12 cellular contexts compared by ENCODE assay signal in the genomic region with DNA sequence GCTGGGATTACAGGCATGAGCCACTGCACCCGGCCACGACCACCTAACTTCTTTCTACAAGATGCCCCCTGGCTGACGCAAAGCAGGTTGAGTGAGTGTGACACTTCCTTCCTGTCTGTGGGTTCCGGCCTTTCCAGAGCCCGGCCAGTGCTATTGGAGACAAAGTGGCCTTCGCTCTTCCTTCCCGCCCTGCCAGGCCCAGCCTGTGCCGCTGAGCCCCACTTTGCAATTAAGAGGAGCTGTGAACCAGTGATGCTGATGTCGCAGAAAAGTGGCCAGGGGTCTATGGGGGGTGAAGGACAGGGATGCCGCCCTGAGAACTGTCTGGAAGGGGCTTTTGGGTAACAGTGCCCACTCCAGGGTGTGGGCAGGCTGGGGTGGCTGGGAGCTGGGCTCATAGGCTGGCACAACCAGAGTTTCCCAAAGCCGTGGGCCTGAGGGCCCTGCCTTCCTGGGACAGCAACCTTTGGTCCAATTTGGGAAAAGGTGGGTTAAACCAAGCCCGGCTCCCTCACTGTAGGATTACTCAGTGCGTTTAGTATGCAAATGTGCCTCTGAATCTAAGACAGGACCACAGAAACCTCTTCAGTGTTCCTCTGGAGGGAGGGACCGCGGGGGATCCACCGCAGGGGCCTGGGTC.
DNase-seq lines count a peak whose midpoint lies in the region; ATAC-seq, FAIRE-seq and TF ChIP-seq lines count a peak whose summit lies in the region.
"Had no signal": no experiment of that assay in that cellular context is flagged by ENCODE, and none has a peak within 500 bp of the region (broad histone marks: within the 10 kb centered on the region; RNA-seq: fewer than 3 reads in every experiment).

No MANE protein-coding gene starts in this region.

- H3K27ac Mint-ChIP-seq in GM23338: peak overlapping the region; percentile 87
- H3K27ac Mint-ChIP-seq in activated T-helper 17 cell treated with anti-CD3 and anti-CD28 coated beads, Interleukin-2, amount 50 U/mL, for 72 hours: no peak overlapping the region

- peaks cover 33% of the 10 kb centered on the region for H3K4me1 Mint-ChIP-seq in GM23338
- H3K4me1 Mint-ChIP-seq in activated T-helper 17 cell treated with anti-CD3 and anti-CD28 coated beads, Interleukin-2, amount 50 U/mL, for 72 hours: peaks cover 12% of the 10 kb centered on the region

- H4K20me1 ChIP-seq in GM23338 (replicated peaks; ENCODE audit: insufficient read depth): peaks cover 5% of the 10 kb centered on the region; the same call in 1 of the 2 replicates

- H3F3A ChIP-seq in GM23338 (replicated peaks; ENCODE audit: low read depth): no peaks in the 10 kb centered on the region

- 27 to 63% (median 45%) methylated on average over 8 to 16 of the region's 16 CpGs for WGBS in spleen, 5 donors

- H3K9ac ChIP-seq in kidney (ENCODE audit: low read length in 2 of 2): peak overlapping the region in 1 of 2 donors; percentile 26

- peaks cover 10% of the 10 kb centered on the region for H3K27me3 Mint-ChIP-seq in GM23338 (ENCODE audit: insufficient read depth, low read depth, poor library complexity)
- no peaks in the 10 kb centered on the region for H3K27me3 Mint-ChIP-seq in activated T-helper 17 cell treated with anti-CD3 and anti-CD28 coated beads, Interleukin-2, amount 50 U/mL, for 72 hours

- no peak for FAIRE-seq in kidney (lab: Jason Lieb, UNC)

- no peaks in the 10 kb centered on the region for H3K36me3 ChIP-seq in GM23338 (ENCODE audit: insufficient read depth)
- H3K36me3 ChIP-seq in kidney (ENCODE audit: control insufficient read depth in 1 of 2, insufficient read depth in 2 of 2, low read length in 2 of 2): no peaks in the 10 kb centered on the region
- no peaks in the 10 kb centered on the region for H3K36me3 ChIP-seq in spleen

- TF ChIP-seq CTCF in GM23338 (conservative IDR thresholded peaks at IDR 0.05; ENCODE audit: low read depth in 2 of 2) (no peak), VCaP (conservative IDR thresholded peaks at IDR 0.05) (no peak), kidney (IDR thresholded peaks at IDR 0.05; ENCODE audit: borderline replicate concordance, extremely low read depth, insufficient read depth) (no peak), spleen (IDR thresholded peaks at IDR 0.05 in 8 of 11, conservative IDR thresholded peaks at IDR 0.05 in 3 of 11) (peak in 1 of 11 experiments; percentile 12)

- intact Hi-C loops in kidney (cut with DNase I): no loop called here
- intact Hi-C loops in spleen (cut with DNase I; ENCODE audit: low total_unique reads): no loop called here

- H3K9me3 ChIP-seq in kidney (ENCODE audit: control insufficient read depth in 1 of 2, low read length in 2 of 2) (no peaks in the 10 kb centered on the region), spleen (no peaks in the 10 kb centered on the region)

- H3K4me1 ChIP-seq in GM23338 (ENCODE audit: insufficient read depth): peaks cover 9% of the 10 kb centered on the region
- H3K4me1 ChIP-seq in kidney (ENCODE audit: control insufficient read depth in 1 of 2, insufficient read depth in 1 of 2, low read depth in 1 of 2, low read length in 2 of 2): peaks cover 23 to 25% of the 10 kb centered on the region in 2 donors
- peaks cover 29 to 97% (median 80%) of the 10 kb centered on the region in 6 donors for H3K4me1 ChIP-seq in spleen

- no peak for ATAC-seq in GM23338
- ATAC-seq in GM18511 (IDR thresholded peaks at IDR 0.05; ENCODE audit: unreplicated experiment): no peak
- ATAC-seq in activated T-helper 17 cell treated with anti-CD3 and anti-CD28 coated beads, Interleukin-2, amount 50 U/mL, for 72 hours (replicated peaks): no peak
- ATAC-seq: right cardiac atrium had no signal

- no peaks in the 10 kb centered on the region for H3K9me3 Mint-ChIP-seq in GM23338
- H3K9me3 Mint-ChIP-seq in activated T-helper 17 cell treated with anti-CD3 and anti-CD28 coated beads, Interleukin-2, amount 50 U/mL, for 72 hours: no peaks in the 10 kb centered on the region

- DNase-seq in GM23338 (ENCODE audit: low spot score): no peak
- peak; percentile 67 for DNase-seq in kidney
- DNase-seq in spleen: peak; percentile 89
- no peak for DNase-seq in inferior parietal cortex (ENCODE audit: extremely low spot score)
- DNase-seq in activated gamma-delta T cell treated with Interleukin-2 at 50 U/mL for 16 hours: no peak
- DNase-seq: HCEC 1CT, NCI-H1417, OCI-M1 had no signal

- H3K9me2 ChIP-seq in GM23338 (ENCODE audit: insufficient read depth): no peaks in the 10 kb centered on the region

- no peaks in the 10 kb centered on the region; the same call in 1 of the 2 replicates for H3K79me2 ChIP-seq in GM23338 (replicated peaks; ENCODE audit: insufficient read depth)

- H3K27ac ChIP-seq in GM23338 (ENCODE audit: low read depth) (peak overlapping the region; percentile 80; the same call in 1 of the 2 replicates), VCaP (peak overlapping the region; percentile 62; the same call in 1 of the 2 replicates), kidney (ENCODE audit: low read depth in 2 of 2, low read length in 2 of 2) (peak overlapping the region in 1 of 2 donors; percentile 43), spleen (peak overlapping the region; percentile 27 to 92 (median 82))

- H3K36me3 Mint-ChIP-seq in GM23338 (ENCODE audit: low read depth): peaks cover 4% of the 10 kb centered on the region; the same call in 1 of the 3 replicates
- no peaks in the 10 kb centered on the region for H3K36me3 Mint-ChIP-seq in activated T-helper 17 cell treated with anti-CD3 and anti-CD28 coated beads, Interleukin-2, amount 50 U/mL, for 72 hours (ENCODE audit: low read depth)

- H2AFZ ChIP-seq in GM23338: no peak overlapping the region

- no peak for TF ChIP-seq POLR2A in spleen (IDR thresholded peaks at IDR 0.05)

- no peak overlapping the region for H3K4me3 Mint-ChIP-seq in GM23338
- H3K4me3 Mint-ChIP-seq in activated T-helper 17 cell treated with anti-CD3 and anti-CD28 coated beads, Interleukin-2, amount 50 U/mL, for 72 hours: no peak overlapping the region

- H3K4me3 ChIP-seq in GM23338 (no peak overlapping the region), kidney (ENCODE audit: low read length in 2 of 2) (no peak overlapping the region), spleen (peak overlapping the region in 1 of 8 donors; percentile 26)

- H3K4me2 ChIP-seq in GM23338: peak overlapping the region; percentile 57; the same call in 1 of the 2 replicates

- H3K27me3 ChIP-seq in GM23338 (ENCODE audit: insufficient read depth) (no peaks in the 10 kb centered on the region), spleen (replicated peaks in 1 of 7) (no peaks in the 10 kb centered on the region)

TF ChIP-seq in GM23338, 12 proteins besides CTCF, POLR2A, EP300 and RAD21 (continues in another document):
- TF ChIP-seq ZNF114 (CRISPR knock-in tag; IDR thresholded peaks at IDR 0.05) (no peak), EZH2phosphoT487 (IDR thresholded peaks at IDR 0.05; ENCODE audit: unreplicated experiment) (no peak), CREB1 (CRISPR knock-in tag; IDR thresholded peaks at IDR 0.05; ENCODE audit: low read depth) (no peak), STAT1 (IDR thresholded peaks at IDR 0.05; ENCODE audit: unreplicated experiment) (no peak), EZH2 (IDR thresholded peaks at IDR 0.05; ENCODE audit: low read depth, unreplicated experiment) (no peak)
- TF ChIP-seq, protein P1, sequence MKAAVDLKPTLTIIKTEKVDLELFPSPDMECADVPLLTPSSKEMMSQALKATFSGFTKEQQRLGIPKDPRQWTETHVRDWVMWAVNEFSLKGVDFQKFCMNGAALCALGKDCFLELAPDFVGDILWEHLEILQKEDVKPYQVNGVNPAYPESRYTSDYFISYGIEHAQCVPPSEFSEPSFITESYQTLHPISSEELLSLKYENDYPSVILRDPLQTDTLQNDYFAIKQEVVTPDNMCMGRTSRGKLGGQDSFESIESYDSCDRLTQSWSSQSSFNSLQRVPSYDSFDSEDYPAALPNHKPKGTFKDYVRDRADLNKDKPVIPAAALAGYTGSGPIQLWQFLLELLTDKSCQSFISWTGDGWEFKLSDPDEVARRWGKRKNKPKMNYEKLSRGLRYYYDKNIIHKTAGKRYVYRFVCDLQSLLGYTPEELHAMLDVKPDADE (IDR thresholded peaks at IDR 0.05): no peak

Comparison
In these comparisons a context has a peak if more than half of its experiments do, and no peak if none do; other contexts are left out.
1. DNase-seq: peak in kidney (single experiment) and spleen (single experiment); none in GM23338 (single experiment), inferior parietal cortex (single experiment) and activated gamma-delta T cell treated with Interleukin-2 at 50 U/mL for 16 hours (single experiment).